24 cellular contexts compared by ENCODE assay signal in the genomic region with DNA sequence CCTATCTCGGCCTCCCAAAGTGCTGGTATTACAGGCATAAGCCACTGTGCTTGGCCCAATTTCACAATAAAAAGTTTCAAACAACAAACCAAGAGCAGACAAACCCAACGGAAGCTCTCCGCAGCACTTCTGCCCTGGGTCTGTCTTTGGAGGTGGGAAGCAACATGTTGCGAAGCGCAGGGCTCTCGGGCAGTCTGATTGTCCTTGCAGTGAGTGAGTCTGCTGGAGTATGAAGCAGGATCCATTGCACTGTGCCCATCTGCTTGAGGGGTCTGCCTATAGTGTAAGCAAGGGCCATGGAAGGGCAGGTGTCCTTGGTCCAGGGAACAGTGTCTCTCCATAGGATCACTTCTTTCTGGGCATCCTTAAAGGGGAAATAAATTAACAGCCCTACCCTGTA. TPM values are rescaled to one million over a fixed set of nuclear protein-coding genes. Genes with fewer than 3 reads are reported as not detected.
DNase-seq lines count a peak whose midpoint lies in the region; ATAC-seq and TF ChIP-seq lines count a peak whose summit lies in the region.
"Had no signal": no experiment of that assay in that cellular context is flagged by ENCODE, and none has a peak within 500 bp of the region (broad histone marks: within the 10 kb centered on the region; RNA-seq: fewer than 3 reads in every experiment).

No MANE protein-coding gene starts in this region.

- no peaks in the 10 kb centered on the region for H3K36me3 Mint-ChIP-seq in endodermal cell (ENCODE audit: low read depth)
- no peaks in the 10 kb centered on the region for H3K36me3 Mint-ChIP-seq in activated T-helper 2 cell treated with anti-CD3 and anti-CD28 coated beads, Interferon-gamma antibody, Interleukin-2, Interleukin-4, amounts not matched to agents 10 μg/mL and 5 μg/mL and 100 μg/mL, durations not matched to agents 14 hours and 24 hours and 36 hours (ENCODE audit: low read depth)
- H3K36me3 Mint-ChIP-seq: CD14-positive monocyte had no signal

- H3K27ac ChIP-seq in HEK293 (ENCODE audit: extremely low read depth, low read depth, low read length) (no peak overlapping the region), endodermal cell (ENCODE audit: low read depth, low read length) (no peak overlapping the region)
- H3K27ac ChIP-seq: A549; BLaER1 treated with 17β-estradiol and CSF1 and Interleukin-3, amounts not matched to agents 10 nM and 100 nM had no signal

- no peak for ATAC-seq in HG02840 (IDR thresholded peaks at IDR 0.05; ENCODE audit: low FRiP score, unreplicated experiment)
- ATAC-seq: A549, GM12878 had no signal

- peaks cover 3% of the 10 kb centered on the region for H3K9me3 Mint-ChIP-seq in endodermal cell
- no peaks in the 10 kb centered on the region for H3K9me3 Mint-ChIP-seq in activated T-helper 2 cell treated with anti-CD3 and anti-CD28 coated beads, Interferon-gamma antibody, Interleukin-2, Interleukin-4, amounts not matched to agents 10 μg/mL and 5 μg/mL and 100 μg/mL, durations not matched to agents 14 hours and 24 hours and 36 hours
- H3K9me3 Mint-ChIP-seq: CD4-positive, alpha-beta T cell; CD8-positive, alpha-beta memory T cell had no signal

- CTCF ChIA-PET in HEK293 (lab: Yijun Ruan, JAX), result interaction anchor here (0.6 to 10.6 kb wide), 7 partner anchors 15 to 204 kb away, joined by 3 to 125 read pairs (median 25); partner anchors contain the start of genes PARP1 and STUM

- no peaks in the 10 kb centered on the region for H3K4me1 Mint-ChIP-seq in endodermal cell
- H3K4me1 Mint-ChIP-seq in activated T-helper 2 cell treated with anti-CD3 and anti-CD28 coated beads, Interferon-gamma antibody, Interleukin-2, Interleukin-4, amounts not matched to agents 10 μg/mL and 5 μg/mL and 100 μg/mL, durations not matched to agents 14 hours and 24 hours and 36 hours (ENCODE audit: low read depth), result peaks cover 7% of the 10 kb centered on the region

- H3K27me3 Mint-ChIP-seq in endodermal cell (ENCODE audit: insufficient read depth), result peaks cover 2% of the 10 kb centered on the region
- peaks cover 7% of the 10 kb centered on the region for H3K27me3 Mint-ChIP-seq in activated T-helper 2 cell treated with anti-CD3 and anti-CD28 coated beads, Interferon-gamma antibody, Interleukin-2, Interleukin-4, amounts not matched to agents 10 μg/mL and 5 μg/mL and 100 μg/mL, durations not matched to agents 14 hours and 24 hours and 36 hours (ENCODE audit: low read depth)
- H3K27me3 Mint-ChIP-seq: CD4-positive, alpha-beta T cell; CD8-positive, alpha-beta memory T cell had no signal

- DNase-seq in SKM-1 treated with dmso at 0.1 percent for 144 hours (lab: John Stamatoyannopoulos, UW; ENCODE audit: unreplicated experiment) (peak; percentile 58), SKM-1 (lab: John Stamatoyannopoulos, UW; ENCODE audit: unreplicated experiment) (no peak), MV-4-11 (lab: John Stamatoyannopoulos, UW) (peak; percentile 38), endodermal cell (peak; percentile 26), foreskin fibroblast (no peak)
- no peak for DNase-seq in activated T-helper 2 cell treated with anti-CD3 and anti-CD28 coated beads, Interferon-gamma antibody, Interleukin-2, Interleukin-4, amounts not matched to agents 10 μg/mL and 5 μg/mL and 100 μg/mL, durations not matched to agents 14 hours and 24 hours and 36 hours (ENCODE audit: low spot score)
- DNase-seq: 8988T; ACHN; AML-193; BE2C; CD4-positive, alpha-beta T cell; CD8-positive, alpha-beta memory T cell; DMS 273 treated with DMSO at 0.1 percent for 48 hours; DMS79; EL; GDM1; GOT3 had no signal

- intact Hi-C loops in activated T-helper 2 cell treated with anti-CD3 and anti-CD28 coated beads, Interferon-gamma antibody, Interleukin-2, Interleukin-4, amounts not matched to agents 10 μg/mL and 5 μg/mL and 100 μg/mL, durations not matched to agents 14 hours and 24 hours and 36 hours (cut with micrococcal nuclease), result no loop called here

- H3K4me1 ChIP-seq in HEK293 (ENCODE audit: control insufficient read depth, insufficient read depth, low read length) (peaks cover 3% of the 10 kb centered on the region; the same call in 1 of the 2 replicates), endodermal cell (ENCODE audit: control insufficient read depth, insufficient read depth, low read length) (no peaks in the 10 kb centered on the region)
- H3K4me1 ChIP-seq: A549, BE2C, HAP-1 had no signal

- H3K9me3 ChIP-seq in HEK293 (ENCODE audit: control insufficient read depth, insufficient read depth, low read depth, low read length) (no peaks in the 10 kb centered on the region), endodermal cell (ENCODE audit: control insufficient read depth, low read length) (no peaks in the 10 kb centered on the region)
- H3K9me3 ChIP-seq: A549, BE2C, HAP-1 had no signal

- POLR2A ChIA-PET in HEK293 (lab: Yijun Ruan, JAX), result interaction anchor here (1.8 kb wide), 1 partner anchor 15 kb away, joined by 8 read pairs; the partner anchor contains the start of gene PARP1

- H3K27me3 ChIP-seq in endodermal cell (ENCODE audit: control insufficient read depth, insufficient read depth, low read length, poor library complexity, severe bottlenecking), result no peaks in the 10 kb centered on the region
- H3K27me3 ChIP-seq: BE2C had no signal

- H3K4me3 Mint-ChIP-seq in endodermal cell, result no peak overlapping the region
- H3K4me3 Mint-ChIP-seq in activated T-helper 2 cell treated with anti-CD3 and anti-CD28 coated beads, Interferon-gamma antibody, Interleukin-2, Interleukin-4, amounts not matched to agents 10 μg/mL and 5 μg/mL and 100 μg/mL, durations not matched to agents 14 hours and 24 hours and 36 hours (ENCODE audit: low read depth), result no peak overlapping the region
- H3K4me3 Mint-ChIP-seq: CD14-positive monocyte; CD4-positive, alpha-beta T cell; CD8-positive, alpha-beta memory T cell had no signal

- H3K36me3 ChIP-seq in HEK293 (ENCODE audit: control insufficient read depth in 2 of 2, insufficient read depth in 1 of 2, low read length in 2 of 2), result no peaks in the 10 kb centered on the region
- no peaks in the 10 kb centered on the region for H3K36me3 ChIP-seq in endodermal cell (ENCODE audit: control insufficient read depth, insufficient read depth, low read length)
- H3K36me3 ChIP-seq: BE2C; BLaER1 treated with 17β-estradiol and CSF1 and Interleukin-3, amounts not matched to agents 10 nM and 100 nM; HAP-1 had no signal

- H3K27ac Mint-ChIP-seq in endodermal cell, result no peak overlapping the region
- H3K27ac Mint-ChIP-seq in activated T-helper 2 cell treated with anti-CD3 and anti-CD28 coated beads, Interferon-gamma antibody, Interleukin-2, Interleukin-4, amounts not matched to agents 10 μg/mL and 5 μg/mL and 100 μg/mL, durations not matched to agents 14 hours and 24 hours and 36 hours, result no peak overlapping the region
- H3K27ac Mint-ChIP-seq: CD4-positive, alpha-beta T cell had no signal

- H3K4me3 ChIP-seq in HEK293 (ENCODE audit: low read depth, low read length) (no peak overlapping the region), endodermal cell (ENCODE audit: low read length) (no peak overlapping the region), foreskin fibroblast (ENCODE audit: low read depth in 1 of 2, low read length in 2 of 2) (no peak overlapping the region)
- H3K4me3 ChIP-seq: A549; BLaER1 treated with 17β-estradiol and CSF1 and Interleukin-3, amounts not matched to agents 10 nM and 100 nM; GM12878; HAP-1 had no signal

- no peak overlapping the region for H3K9ac ChIP-seq in endodermal cell (ENCODE audit: extremely low read depth, low read length, poor library complexity, severe bottlenecking)
- H3K9ac ChIP-seq: BLaER1 treated with 17β-estradiol and CSF1 and Interleukin-3, amounts not matched to agents 10 nM and 100 nM had no signal

- TF ChIP-seq CTCF in HEK293 (tag by site-specific recombination; IDR thresholded peaks at IDR 0.05) (no peak), endodermal cell (conservative IDR thresholded peaks at IDR 0.05) (no peak), foreskin fibroblast (IDR thresholded peaks at IDR 0.05; ENCODE audit: low read depth, low read length) (no peak)

- WGBS in endodermal cell (ENCODE audit: insufficient coverage in 1 of 2, insufficient read length in 1 of 2), 2 experiments, result 95 to 100% methylated on average over 3 to 6 of the region's 6 CpGs

TF ChIP-seq in HEK293, 187 proteins besides CTCF, POLR2A, EP300 and RAD21:
- no peak for TF ChIP-seq ZNF324 (tag by site-specific recombination; IDR thresholded peaks at IDR 0.05)
- TF ChIP-seq ZNF157 (tag by site-specific recombination; IDR thresholded peaks at IDR 0.05), result peak; percentile 65; the same call in 1 of the 2 replicates
TF ChIP-seq in HEK293: peak in this region for 1.

RNA-seq across cellular contexts. Expression of gene PARP1, which starts 14.6 kb away (rescaled TPM):
- 100 to 1,000 TPM; 170 to 173 TPM for total RNA-seq in endodermal cell
- 196 TPM for polyA plus RNA-seq in endodermal cell (2013, experiment 1 of 2)
- 182 TPM for polyA plus RNA-seq in endodermal cell (2013, experiment 2 of 2)
- 194 and 197 TPM in 2 replicates for total RNA-seq in activated T-helper 2 cell treated with anti-CD3 and anti-CD28 coated beads, Interferon-gamma antibody, Interleukin-2, Interleukin-4, amounts not matched to agents 10 μg/mL and 5 μg/mL and 100 μg/mL, durations not matched to agents 14 hours and 24 hours and 36 hours

Comparison
In these comparisons a context has a peak if more than half of its experiments do, and no peak if none do; other contexts are left out.
1. DNase-seq: peak in SKM-1 treated with dmso at 0.1 percent for 144 hours (single experiment), MV-4-11 (single experiment) and endodermal cell (single experiment); none in SKM-1 (single experiment), foreskin fibroblast (0 of 2) and activated T-helper 2 cell treated with anti-CD3 and anti-CD28 coated beads, Interferon-gamma antibody, Interleukin-2, Interleukin-4, amounts not matched to agents 10 μg/mL and 5 μg/mL and 100 μg/mL, durations not matched to agents 14 hours and 24 hours and 36 hours (single experiment).